ENCODE assay signal across 8 cellular contexts in the genomic region with DNA sequence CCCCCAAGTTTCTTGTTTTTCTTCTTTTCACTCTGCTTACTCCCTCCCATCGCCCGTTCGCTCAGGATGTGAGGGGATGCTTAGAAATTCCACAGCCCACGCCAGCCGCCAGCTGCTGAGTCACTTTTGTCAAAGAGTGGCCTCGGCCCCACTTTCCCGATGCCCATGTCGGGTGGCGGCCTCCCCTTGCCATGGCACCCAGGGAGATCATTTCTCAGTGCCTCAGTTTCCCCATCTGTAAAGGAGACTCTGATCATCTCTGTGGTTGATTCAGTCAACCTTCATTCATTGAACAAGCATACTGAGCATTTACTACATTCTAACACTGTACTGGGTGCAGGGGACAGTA. TPM values are rescaled to one million over a fixed set of nuclear protein-coding genes. Genes with fewer than 3 reads are reported as not detected.
A peak's percentile ranks its signal among the peaks of the same experiment; 100 is the strongest.
DNase-seq lines count a peak whose midpoint lies in the region; ATAC-seq and TF ChIP-seq lines count a peak whose summit lies in the region.

No MANE protein-coding gene starts in this region.

- H3K27me3 Mint-ChIP-seq in chondrocyte (ENCODE audit: low read depth) (no peaks in the 10 kb centered on the region), natural killer cell (ENCODE audit: low read depth in 2 of 2) (peaks cover 0 to 12% of the 10 kb centered on the region in 2 donors)

- CTCF ChIA-PET in AG04450 (lab: Charles Lee) = interaction anchor here (1.2 kb wide), 1 partner anchor 18 kb away, joined by 3 read pairs; no protein-coding TSS in a partner anchor

- peaks cover 86% of the 10 kb centered on the region for H3K4me1 Mint-ChIP-seq in chondrocyte (ENCODE audit: low read depth)
- H3K4me1 Mint-ChIP-seq in natural killer cell = peaks cover 30 to 44% of the 10 kb centered on the region in 2 donors

- H3K27me3 ChIP-seq in AG04450 (ENCODE audit: control insufficient read depth, insufficient read depth, low read length) = no peaks in the 10 kb centered on the region

- H3K9me3 Mint-ChIP-seq in chondrocyte (ENCODE audit: low read depth) = no peaks in the 10 kb centered on the region
- H3K9me3 Mint-ChIP-seq in natural killer cell = no peaks in the 10 kb centered on the region

- peaks cover 16% of the 10 kb centered on the region for H3K36me3 Mint-ChIP-seq in chondrocyte (ENCODE audit: low read depth)
- H3K36me3 Mint-ChIP-seq in natural killer cell = no peaks in the 10 kb centered on the region

- DNase-seq in AG04450 (ENCODE audit: low read depth, low spot score) (no peak), chondrocyte (ENCODE audit: low spot score) (no peak), natural killer cell (no peak), NCI-H1105 (lab: John Stamatoyannopoulos, UW) (no peak), NCI-H2196 treated with DMSO at 0.1 percent for 48 hours (lab: John Stamatoyannopoulos, UW; ENCODE audit: unreplicated experiment) (no peak), GOT3 (lab: John Stamatoyannopoulos, UW) (no peak)

- H3K4me3 Mint-ChIP-seq in chondrocyte (ENCODE audit: unreplicated experiment) (peak overlapping the region; percentile 90), natural killer cell (peak overlapping the region; percentile 98)

- no peak for TF ChIP-seq CTCF in AG04450 (IDR thresholded peaks at IDR 0.05; ENCODE audit: low read depth, low read length)
- no peak for TF ChIP-seq CTCF in chondrocyte (IDR thresholded peaks at IDR 0.05)
- no peak for TF ChIP-seq CTCF in natural killer cell (IDR thresholded peaks at IDR 0.05)

- no peaks in the 10 kb centered on the region for H3K9me3 ChIP-seq in AG04450 (ENCODE audit: control insufficient read depth, insufficient read depth, low read length)

- intact Hi-C loops in natural killer cell (cut with micrococcal nuclease) = no loop called here

- H3K27ac ChIP-seq in AG04450 (ENCODE audit: low read depth, low read length) = peak overlapping the region; percentile 87

- peak overlapping the region; percentile 97 for H3K4me3 ChIP-seq in AG04450 (ENCODE audit: low read depth, low read length)

- ATAC-seq in HG03045 (IDR thresholded peaks at IDR 0.05; ENCODE audit: unreplicated experiment) = peak; percentile 14
- ATAC-seq in natural killer cell = no peak
- ATAC-seq in HG03108 (IDR thresholded peaks at IDR 0.05; ENCODE audit: unreplicated experiment) = no peak

- H3K27ac Mint-ChIP-seq in chondrocyte (ENCODE audit: unreplicated experiment) (peak overlapping the region; percentile 97), natural killer cell (peak overlapping the region; percentile 76 to 93)

- POLR2A ChIA-PET in AG04450 (lab: Yijun Ruan, JAX) = interaction anchor here (0.9 to 2.8 kb wide), 5 partner anchors 13 to 123 kb away, joined by 3 to 31 read pairs (median 6); no protein-coding TSS in a partner anchor

RNA-seq across cellular contexts. Expression of gene PDGFRB, which starts 0.4 kb away (rescaled TPM):
- 118 and 149 TPM in 2 replicates for polyA plus RNA-seq in AG04450 (2011; rRNA removed)
- 317 and 389 TPM in 2 replicates for polyA minus RNA-seq in AG04450 (2011; rRNA and poly(A)+ RNA removed)
- 331 to 532 TPM (median 499 TPM) in 3 replicates for total RNA-seq in chondrocyte
- total RNA-seq in natural killer cell = 10 to 100 TPM; 44.8 to 93.1 (median 61.6) TPM

RNA-seq across cellular contexts. Expression of gene CDX1, which starts 10.6 kb away (rescaled TPM):
- polyA plus RNA-seq in AG04450 (2011; rRNA removed) = 0.30 and 0.41 TPM in 2 replicates
- polyA minus RNA-seq in AG04450 (2011; rRNA and poly(A)+ RNA removed) = 0.26 TPM in 1 of 2 replicates, not detected in the other
- total RNA-seq in chondrocyte (0.44 to 0.57 TPM in 2 of 3 replicates, not detected in the other), natural killer cell (not detected)

RNA-seq across cellular contexts. Expression of gene SLC6A7, which starts 33.9 kb away (rescaled TPM):
- not detected in 2 replicates for polyA plus RNA-seq in AG04450 (2011; rRNA removed)
- 0.09 and 0.18 TPM in 2 replicates for polyA minus RNA-seq in AG04450 (2011; rRNA and poly(A)+ RNA removed)
- total RNA-seq in chondrocyte (0.15 TPM in 1 of 3 replicates, not detected in the others), natural killer cell (not detected)
